Comparison of ENCODE assay signal across 9 cellular contexts in genomic region chr11:88103337-88104206, GRCh38.
DNase-seq lines count a peak whose midpoint lies in the region; ATAC-seq and TF ChIP-seq lines count a peak whose summit lies in the region.
"Had no signal": no experiment of that assay in that cellular context is flagged by ENCODE, and none has a peak within 500 bp of the region (broad histone marks: within the 10 kb centered on the region; RNA-seq: fewer than 3 reads in every experiment).

No MANE protein-coding gene starts in this region.

- H3K36me3 Mint-ChIP-seq in CD4-positive, alpha-beta memory T cell, result peaks cover 0 to 3% of the 10 kb centered on the region in 2 donors
- H3K36me3 Mint-ChIP-seq in WTC11, result peaks cover 11% of the 10 kb centered on the region
- H3K36me3 Mint-ChIP-seq: activated naive CD4-positive, alpha-beta T cell treated with anti-CD3 and anti-CD28 coated beads, Interleukin-2, amount 50 U/mL, for 24 hours had no signal

- H3K27me3 ChIP-seq in CD4-positive, alpha-beta memory T cell (ENCODE audit: insufficient read depth, low read length), result no peaks in the 10 kb centered on the region

- H3K27ac Mint-ChIP-seq in CD4-positive, alpha-beta memory T cell, result no peak overlapping the region
- H3K27ac Mint-ChIP-seq in WTC11, result no peak overlapping the region; the same call in 1 of the 2 replicates
- H3K27ac Mint-ChIP-seq: activated naive CD4-positive, alpha-beta T cell treated with anti-CD3 and anti-CD28 coated beads, Interleukin-2, amount 50 U/mL, for 24 hours had no signal

- H3K4me3 ChIP-seq in CD4-positive, alpha-beta memory T cell (ENCODE audit: low read length in 2 of 2), result no peak overlapping the region
- H3K4me3 ChIP-seq in coronary artery, result no peak overlapping the region

- intact Hi-C loops in CD4-positive, alpha-beta memory T cell (cut with micrococcal nuclease), result loop anchor here (1.0 to 2.0 kb wide), 2 partner anchors 441 to 783 kb away; no protein-coding TSS in a partner anchor

- TF ChIP-seq CTCF in GM13977 (IDR thresholded peaks at IDR 0.05; ENCODE audit: extremely low read depth, insufficient read depth, missing control alignments) (peak; percentile 65), WTC11 (IDR thresholded peaks at IDR 0.05) (peak; percentile 59; the same call in 1 of the 2 replicates), coronary artery (IDR thresholded peaks at IDR 0.05) (no peak)

- in situ Hi-C loops in GM13977 (cut with MboI; ENCODE audit: low pct_unique_long_range_greater_than_20kb, low sequenced_read_pairs, unreplicated experiment), result loop anchor here (25.0 kb wide), 1 partner anchor 434 kb away; no protein-coding TSS in a partner anchor

- H3K27ac ChIP-seq in CD4-positive, alpha-beta memory T cell (ENCODE audit: low read depth, low read length), result no peak overlapping the region
- no peak overlapping the region for H3K27ac ChIP-seq in coronary artery

- no peaks in the 10 kb centered on the region for H3K4me1 Mint-ChIP-seq in CD4-positive, alpha-beta memory T cell
- H3K4me1 Mint-ChIP-seq in WTC11, result peaks cover 11% of the 10 kb centered on the region
- H3K4me1 Mint-ChIP-seq: activated naive CD4-positive, alpha-beta T cell treated with anti-CD3 and anti-CD28 coated beads, Interleukin-2, amount 50 U/mL, for 24 hours had no signal

- peak in 4 of 5 donors; percentile 17 to 52 (median 38) for DNase-seq in CD4-positive, alpha-beta memory T cell
- DNase-seq in GM13977 (ENCODE audit: low spot score), result peak; percentile 16
- peak; percentile 64 for DNase-seq in MV-4-11 (lab: John Stamatoyannopoulos, UW)
- peak; percentile 74 for DNase-seq in WTC11 (ENCODE audit: low spot score)
- peak; percentile 78 for DNase-seq in foreskin melanocyte
- DNase-seq in stimulated activated CD8-positive, alpha-beta memory T cell treated with anti-CD3 and anti-CD28 coated beads, Interleukin-15, amount 100 ng/mL, for 48 hours (ENCODE audit: low read depth in 2 of 2), result peak; percentile 0 to 2
- DNase-seq in coronary artery (ENCODE audit: low spot score), result no peak

- peaks cover 0 to 5% (median 0%) of the 10 kb centered on the region in 8 donors for H3K9me3 Mint-ChIP-seq in CD4-positive, alpha-beta memory T cell
- peaks cover 10% of the 10 kb centered on the region; the same call in 1 of the 2 replicates for H3K9me3 Mint-ChIP-seq in WTC11
- H3K9me3 Mint-ChIP-seq: activated naive CD4-positive, alpha-beta T cell treated with anti-CD3 and anti-CD28 coated beads, Interleukin-2, amount 50 U/mL, for 24 hours had no signal

- no peak overlapping the region for H3K4me3 Mint-ChIP-seq in CD4-positive, alpha-beta memory T cell
- H3K4me3 Mint-ChIP-seq in WTC11, result no peak overlapping the region
- H3K4me3 Mint-ChIP-seq: activated naive CD4-positive, alpha-beta T cell treated with anti-CD3 and anti-CD28 coated beads, Interleukin-2, amount 50 U/mL, for 24 hours had no signal

- H3K36me3 ChIP-seq in CD4-positive, alpha-beta memory T cell (ENCODE audit: insufficient read depth, low read length), result no peaks in the 10 kb centered on the region

- no peaks in the 10 kb centered on the region for H3K4me1 ChIP-seq in CD4-positive, alpha-beta memory T cell (ENCODE audit: insufficient read depth, low read length)

- CTCF ChIA-PET in CD4-positive, alpha-beta memory T cell (lab: Charles Lee; ENCODE audit: partially characterized antibody), result interaction anchor here (0.7 to 1.0 kb wide), 3 partner anchors 9 to 443 kb away, joined by 3 read pairs; no protein-coding TSS in a partner anchor
- CTCF ChIA-PET in WTC11 (lab: Charles Lee), result interaction anchor here (0.6 to 2.3 kb wide), 21 partner anchors 14 to 783 kb away, joined by 3 to 13 read pairs (median 3); no protein-coding TSS in a partner anchor

- H3K9me3 ChIP-seq in CD4-positive, alpha-beta memory T cell (ENCODE audit: control insufficient read depth in 1 of 2, low read length in 2 of 2), result no peaks in the 10 kb centered on the region

- H3K27me3 Mint-ChIP-seq in CD4-positive, alpha-beta memory T cell, result peaks cover 5 to 7% of the 10 kb centered on the region in 2 donors
- no peaks in the 10 kb centered on the region for H3K27me3 Mint-ChIP-seq in WTC11 (ENCODE audit: low read depth)

- POLR2A ChIA-PET in CD4-positive, alpha-beta memory T cell (lab: Charles Lee; ENCODE audit: partially characterized antibody), result interaction anchor here (0.6 kb wide), 1 partner anchor 312 kb away, joined by 4 read pairs; no protein-coding TSS in a partner anchor
- POLR2A ChIA-PET in WTC11 (lab: Charles Lee), result no interaction called here

- ATAC-seq in HG02642 (IDR thresholded peaks at IDR 0.05; ENCODE audit: poor library complexity, unreplicated experiment) (peak; percentile 92), WTC11 (peak; percentile 100)

TF ChIP-seq in WTC11, 78 proteins besides CTCF, POLR2A, EP300 and RAD21:
- peak; percentile 10; the same call in 1 of the 2 replicates for TF ChIP-seq ZNF423 (CRISPR knock-in tag; IDR thresholded peaks at IDR 0.05)
- TF ChIP-seq ZNF263 (CRISPR knock-in tag; IDR thresholded peaks at IDR 0.05; ENCODE audit: low read depth), result no peak
- peak; percentile 24; the same call in 1 of the 2 replicates for TF ChIP-seq USF2 (CRISPR knock-in tag; IDR thresholded peaks at IDR 0.05)
- no peak for TF ChIP-seq ZNF416 (CRISPR knock-in tag; IDR thresholded peaks at IDR 0.05)
- peak; percentile 49; the same call in 1 of the 2 replicates for TF ChIP-seq SMAD3 (CRISPR knock-in tag; IDR thresholded peaks at IDR 0.05; ENCODE audit: borderline replicate concordance)
- 0 out of 2 replicates have a peak, but pooled peaks have one; percentile 26 for TF ChIP-seq ETV6 (CRISPR knock-in tag; IDR thresholded peaks at IDR 0.05)
